ENCODE assay signal across 8 cellular contexts in genomic region chr6:152170702-152171667, GRCh38.
DNase-seq lines count a peak whose midpoint lies in the region; ATAC-seq and TF ChIP-seq lines count a peak whose summit lies in the region.

No MANE protein-coding gene starts in this region.

- H3K4me3 ChIP-seq in osteoblast (ENCODE audit: insufficient read depth, low read length), result peak overlapping the region; percentile 40

- no peaks in the 10 kb centered on the region for H3K27me3 ChIP-seq in osteoblast (ENCODE audit: insufficient read depth, low read length)

- DNase-seq in Right ventricle myocardium inferior (ENCODE audit: missing footprints), result no peak
- DNase-seq in left ventricle myocardium superior, result no peak
- peak; percentile 87 for DNase-seq in activated effector memory CD4-positive, alpha-beta T cell treated with anti-CD3 and anti-CD28 coated beads, Interleukin-2, amount 50 U/mL, for 16 hours
- DNase-seq in osteoblast (ENCODE audit: insufficient read length, low spot score, missing footprints), result peak; percentile 36
- no peak for DNase-seq in NCI-H82 treated with DMSO at 0.1 percent for 48 hours (lab: John Stamatoyannopoulos, UW; ENCODE audit: unreplicated experiment)
- DNase-seq in NCI-H187 (lab: John Stamatoyannopoulos, UW), result no peak
- no peak for DNase-seq in middle frontal gyrus (ENCODE audit: extremely low spot score, low spot score)

- H3K4me1 ChIP-seq in osteoblast (ENCODE audit: insufficient read depth, low read length), result peaks cover 10% of the 10 kb centered on the region

- peak overlapping the region; percentile 52 for H3K27ac ChIP-seq in osteoblast (ENCODE audit: low read depth, low read length)

- ATAC-seq in Right ventricle myocardium inferior (peak; percentile 20), left ventricle myocardium superior (no peak), HG03442 (IDR thresholded peaks at IDR 0.05; ENCODE audit: unreplicated experiment) (peak; percentile 98)

- TF ChIP-seq CTCF in osteoblast (IDR thresholded peaks at IDR 0.05; ENCODE audit: extremely low read depth, low read depth, low read length), result no peak

- peaks cover 11% of the 10 kb centered on the region for H3K36me3 ChIP-seq in osteoblast (ENCODE audit: insufficient read depth, low read length)

- no peak overlapping the region for H2AFZ ChIP-seq in osteoblast (ENCODE audit: low read length)

- intact Hi-C loops in Right ventricle myocardium inferior (cut with DNase I) (loop anchor here (5.0 kb wide), 1 partner anchor 96 kb away; no protein-coding TSS in a partner anchor), left ventricle myocardium superior (cut with micrococcal nuclease) (no loop called here)

- H3K79me2 ChIP-seq in osteoblast (ENCODE audit: insufficient read depth, low read length), result no peaks in the 10 kb centered on the region

- H3K9me3 ChIP-seq in osteoblast (ENCODE audit: low read depth, low read length), result no peaks in the 10 kb centered on the region

- no peaks in the 10 kb centered on the region for H4K20me1 ChIP-seq in osteoblast (ENCODE audit: insufficient read depth, low read length)

- peak overlapping the region; percentile 64 for H3K4me2 ChIP-seq in osteoblast (ENCODE audit: insufficient read depth, low read length)

Comparison
In these comparisons a context has a peak if more than half of its experiments do, and no peak if none do; other contexts are left out.
1. DNase-seq: peak in activated effector memory CD4-positive, alpha-beta T cell treated with anti-CD3 and anti-CD28 coated beads, Interleukin-2, amount 50 U/mL, for 16 hours (single experiment) and osteoblast (single experiment); none in Right ventricle myocardium inferior (single experiment), left ventricle myocardium superior (single experiment), NCI-H82 treated with DMSO at 0.1 percent for 48 hours (single experiment), NCI-H187 (0 of 2) and middle frontal gyrus (single experiment).